Comparison of ENCODE assay signal across 8 cellular contexts in genomic region chr20:31603822-31604566, GRCh38. TPM values are rescaled to one million over a fixed set of nuclear protein-coding genes. Genes with fewer than 3 reads are reported as not detected.
A peak's percentile ranks its signal among the peaks of the same experiment; 100 is the strongest.
DNase-seq lines count a peak whose midpoint lies in the region; ATAC-seq and TF ChIP-seq lines count a peak whose summit lies in the region.

No MANE protein-coding gene starts in this region.

- H3K79me1 ChIP-seq in mesenchymal stem cell (replicated peaks; ENCODE audit: low read length, poor library complexity, severe bottlenecking) = no peaks in the 10 kb centered on the region

- H3K36me3 ChIP-seq in HUES64 (ENCODE audit: insufficient read depth, low read length) (peaks cover 5% of the 10 kb centered on the region; the same call in 1 of the 2 replicates), NT2/D1 (ENCODE audit: insufficient read depth, insufficient read length, low read length) (peaks cover 18% of the 10 kb centered on the region), endocrine pancreas (ENCODE audit: control insufficient read depth, insufficient read depth, low read length) (no peaks in the 10 kb centered on the region), mesenchymal stem cell (ENCODE audit: control insufficient read depth in 1 of 2, insufficient read depth in 2 of 2, low read depth in 1 of 2, low read length in 2 of 2) (peaks cover 3 to 7% of the 10 kb centered on the region in 2 experiments)

- H2AK5ac ChIP-seq in mesenchymal stem cell (ENCODE audit: low read length, severe bottlenecking) = no peak overlapping the region

- H3K4me1 ChIP-seq in HUES64 (ENCODE audit: insufficient read depth, low read length) (peaks cover 27% of the 10 kb centered on the region), NT2/D1 (ENCODE audit: insufficient read depth, insufficient read length) (peaks cover 4% of the 10 kb centered on the region), endocrine pancreas (ENCODE audit: control insufficient read depth, insufficient read depth, low read length) (no peaks in the 10 kb centered on the region), mesenchymal stem cell (ENCODE audit: control insufficient read depth, insufficient read depth, low read depth, low read length) (peaks cover 29% of the 10 kb centered on the region)

- POLR2A ChIA-PET in AG04449 (lab: Yijun Ruan, JAX) = interaction anchor here (0.7 to 3.4 kb wide), 14 partner anchors 8 to 80 kb away, joined by 3 to 51 read pairs (median 6); no protein-coding TSS in a partner anchor

- no peaks in the 10 kb centered on the region for H3K9me3 ChIP-seq in HUES64 (ENCODE audit: insufficient read depth, low read depth, low read length)
- H3K9me3 ChIP-seq in NT2/D1 (ENCODE audit: insufficient read depth, low read length) = no peaks in the 10 kb centered on the region
- no peaks in the 10 kb centered on the region for H3K9me3 ChIP-seq in endocrine pancreas (ENCODE audit: control insufficient read depth, low read length)
- H3K9me3 ChIP-seq in mesenchymal stem cell (ENCODE audit: control insufficient read depth, low read length) = no peaks in the 10 kb centered on the region

- H4K91ac ChIP-seq in mesenchymal stem cell (ENCODE audit: low read length) = peak overlapping the region; percentile 97

- no peaks in the 10 kb centered on the region for H3K27me3 ChIP-seq in HUES64 (ENCODE audit: insufficient read depth, low read length)
- no peaks in the 10 kb centered on the region for H3K27me3 ChIP-seq in NT2/D1 (ENCODE audit: insufficient read depth, insufficient read length)
- H3K27me3 ChIP-seq in endocrine pancreas (ENCODE audit: control insufficient read depth, insufficient read depth, low read length) = no peaks in the 10 kb centered on the region
- H3K27me3 ChIP-seq in mesenchymal stem cell (ENCODE audit: control insufficient read depth in 1 of 2, insufficient read depth in 1 of 2, low read length in 2 of 2) = no peaks in the 10 kb centered on the region

- H3K4me3 ChIP-seq in AG04449 (ENCODE audit: low read depth, low read length) = peak overlapping the region; percentile 88
- peak overlapping the region; percentile 93 for H3K4me3 ChIP-seq in HUES64 (ENCODE audit: low read length)
- peak overlapping the region; percentile 99 for H3K4me3 ChIP-seq in NT2/D1 (ENCODE audit: insufficient read length, low read depth)
- peak overlapping the region; percentile 85 for H3K4me3 ChIP-seq in endocrine pancreas (ENCODE audit: control insufficient read depth, insufficient read depth, low read length)
- H3K4me3 ChIP-seq in mesenchymal stem cell (ENCODE audit: insufficient read depth in 1 of 2, low read depth in 1 of 2, low read length in 2 of 2) = peak overlapping the region; percentile 54 to 98

- H2BK5ac ChIP-seq in mesenchymal stem cell (ENCODE audit: low read depth, low read length, poor library complexity, severe bottlenecking) = peak overlapping the region; percentile 11

- H3K27ac ChIP-seq in HUES64 (ENCODE audit: low read depth, low read length) (peak overlapping the region; percentile 98), mesenchymal stem cell (ENCODE audit: low read length, poor library complexity, severe bottlenecking) (peak overlapping the region; percentile 81)

- DNase-seq in AG04449 (ENCODE audit: low read depth, low spot score) (no peak), NT2/D1 (ENCODE audit: low read depth, low spot score) (no peak), mesenchymal stem cell (peak; percentile 100)
- DNase-seq in activated CD8-positive, alpha-beta memory T cell treated with anti-CD3 and anti-CD28 coated beads, Interleukin-2, amount 50 U/mL, for 1 hour (ENCODE audit: extremely low read depth) = peak; percentile 75
- peak in 2 of 3 experiments; percentile 32 to 51 for DNase-seq in stimulated activated CD4-positive, alpha-beta T cell treated with anti-CD3 and anti-CD28 coated beads, TNF-alpha, amount 100 ng/mL, for 4 hours (ENCODE audit: low read depth in 3 of 3)

- TF ChIP-seq CTCF in AG04449 (IDR thresholded peaks at IDR 0.05; ENCODE audit: insufficient read depth, low read length, missing control alignments) = no peak

- peak overlapping the region; percentile 78 for H3K9ac ChIP-seq in HUES64 (ENCODE audit: low read depth, low read length)
- H3K9ac ChIP-seq in NT2/D1 (ENCODE audit: insufficient read length, low read depth) = peak overlapping the region; percentile 92
- peak overlapping the region; percentile 8 for H3K9ac ChIP-seq in endocrine pancreas (ENCODE audit: control insufficient read depth, insufficient read depth, low read length)
- H3K9ac ChIP-seq in mesenchymal stem cell (ENCODE audit: low read length) = peak overlapping the region; percentile 99

- peak overlapping the region; percentile 95 for H4K8ac ChIP-seq in mesenchymal stem cell (ENCODE audit: low read length)

- H3K23ac ChIP-seq in mesenchymal stem cell (ENCODE audit: low read length in 2 of 2) = peak overlapping the region in 1 of 2 experiments; percentile 20

- H3K4ac ChIP-seq in mesenchymal stem cell (ENCODE audit: low read depth in 1 of 2, low read length in 2 of 2) = peak overlapping the region; percentile 43 to 96

- H2BK120ac ChIP-seq in mesenchymal stem cell (ENCODE audit: low read depth, low read length) = peak overlapping the region; percentile 90

- ATAC-seq in GM19035 (IDR thresholded peaks at IDR 0.05; ENCODE audit: unreplicated experiment) = peak; percentile 54

- H2BK12ac ChIP-seq in mesenchymal stem cell (ENCODE audit: low read length in 2 of 2) = peak overlapping the region; percentile 61 to 95

- peak overlapping the region in 1 of 2 experiments; percentile 4 for H3K14ac ChIP-seq in mesenchymal stem cell (ENCODE audit: low read length in 2 of 2)

- peak overlapping the region; percentile 55 for H3K4me2 ChIP-seq in mesenchymal stem cell (ENCODE audit: low read length, poor library complexity, severe bottlenecking)

- CTCF ChIA-PET in AG04449 (lab: Yijun Ruan, JAX) = interaction anchor here (0.8 to 30.0 kb wide), 8 partner anchors 8 to 120 kb away, joined by 3 to 1856 read pairs (median 8); partner anchors contain the start of gene BCL2L1

- WGBS in HUES64 = 4% methylated on average over 38 of the region's 43 CpGs
- 3% methylated on average over 39 of the region's 43 CpGs for WGBS in mesenchymal stem cell

- peak overlapping the region; percentile 92 for H2BK15ac ChIP-seq in mesenchymal stem cell (ENCODE audit: low read depth, poor library complexity, severe bottlenecking)

- peak overlapping the region; percentile 90 to 98 for H3K18ac ChIP-seq in mesenchymal stem cell (ENCODE audit: low read depth in 1 of 2, low read length in 2 of 2)

- H2AFZ ChIP-seq in mesenchymal stem cell (ENCODE audit: low read depth, low read length) = no peak overlapping the region

RNA-seq across cellular contexts. Expression of gene ID1, which starts 1.1 kb away (rescaled TPM):
- 115 TPM for polyA plus RNA-seq in HUES64 (2013, experiment 1 of 2)
- 95.7 TPM for polyA plus RNA-seq in HUES64 (2013, experiment 2 of 2)
- polyA plus RNA-seq in mesenchymal stem cell (2013, experiment 1 of 2) = 260 TPM
- 254 TPM for polyA plus RNA-seq in mesenchymal stem cell (2013, experiment 2 of 2)

RNA-seq across cellular contexts. Expression of gene COX4I2, which starts 33.7 kb away (rescaled TPM):
- not detected for polyA plus RNA-seq in HUES64 (2013, experiment 1 of 2)
- not detected for polyA plus RNA-seq in HUES64 (2013, experiment 2 of 2)
- not detected for polyA plus RNA-seq in mesenchymal stem cell (2013, experiment 1 of 2)
- not detected for polyA plus RNA-seq in mesenchymal stem cell (2013, experiment 2 of 2)

Comparison
In these comparisons a context has a peak if more than half of its experiments do, and no peak if none do; other contexts are left out.
1. DNase-seq: peak in activated CD8-positive, alpha-beta memory T cell treated with anti-CD3 and anti-CD28 coated beads, Interleukin-2, amount 50 U/mL, for 1 hour (single experiment), mesenchymal stem cell (single experiment) and stimulated activated CD4-positive, alpha-beta T cell treated with anti-CD3 and anti-CD28 coated beads, TNF-alpha, amount 100 ng/mL, for 4 hours (2 of 3); none in AG04449 (single experiment) and NT2/D1 (single experiment).
2. H3K9ac ChIP-seq: peak in every context shown above with its lines; median percentile 99 in mesenchymal stem cell; 92 in NT2/D1; 78 in HUES64; 8 in endocrine pancreas.
3. Peak in every context shown above with its lines, with median percentiles within 50 percentile points of each other: H3K4me3 ChIP-seq.